In genomic region chr2:109348645-109349554, GRCh38 we compare ENCODE assay signal across 8 cellular contexts.
DNase-seq lines count a peak whose midpoint lies in the region; ATAC-seq, FAIRE-seq and TF ChIP-seq lines count a peak whose summit lies in the region.

No MANE protein-coding gene starts in this region.

- H3K27me3 Mint-ChIP-seq in HFFc6 (ENCODE audit: insufficient read depth): 0 out of 2 replicates have a peak, but pooled peaks cover 3% of the 10 kb centered on the region

- peaks cover 23% of the 10 kb centered on the region for H3K4me1 Mint-ChIP-seq in HFFc6 (ENCODE audit: low read depth)

- DNase-seq in activated CD4-positive, alpha-beta T cell treated with anti-CD3 and anti-CD28 coated beads, Interleukin-2, amount 50 U/mL, for 1 hour: peak; percentile 44
- DNase-seq in OCI-M2 (lab: John Stamatoyannopoulos, UW; ENCODE audit: unreplicated experiment) (no peak), frontal cortex (ENCODE audit: low spot score in 2 of 2) (no peak), HFFc6 (no peak)

- no peaks in the 10 kb centered on the region for H3K36me3 Mint-ChIP-seq in HFFc6 (ENCODE audit: low read depth)

- FAIRE-seq in frontal cortex (lab: Jason Lieb, UNC): no peak

- no peak overlapping the region for H3K4me3 Mint-ChIP-seq in HFFc6

- no peaks in the 10 kb centered on the region for H3K9me3 Mint-ChIP-seq in HFFc6

- no peak for TF ChIP-seq POLR2A in GM18505 (IDR thresholded peaks at IDR 0.05; ENCODE audit: borderline replicate concordance, extremely low read depth, insufficient read depth, insufficient read length)

- H3K27ac Mint-ChIP-seq in HFFc6: no peak overlapping the region

- TF ChIP-seq CTCF in HFFc6 (IDR thresholded peaks at IDR 0.05): no peak

- no peaks in the 10 kb centered on the region for H3K27me3 ChIP-seq in layer of hippocampus (ENCODE audit: control insufficient read depth, insufficient read depth, low read length)

- H3K27ac ChIP-seq in layer of hippocampus (ENCODE audit: low read depth, low read length): peak overlapping the region; percentile 38

- ATAC-seq in GM18505 (IDR thresholded peaks at IDR 0.05; ENCODE audit: unreplicated experiment) (peak; percentile 55), HG02678 (IDR thresholded peaks at IDR 0.05; ENCODE audit: unreplicated experiment) (peak; percentile 76), GM19328 (IDR thresholded peaks at IDR 0.05; ENCODE audit: unreplicated experiment) (no peak)
